Comparison of ENCODE assay signal across 1 cellular context in the genomic region with DNA sequence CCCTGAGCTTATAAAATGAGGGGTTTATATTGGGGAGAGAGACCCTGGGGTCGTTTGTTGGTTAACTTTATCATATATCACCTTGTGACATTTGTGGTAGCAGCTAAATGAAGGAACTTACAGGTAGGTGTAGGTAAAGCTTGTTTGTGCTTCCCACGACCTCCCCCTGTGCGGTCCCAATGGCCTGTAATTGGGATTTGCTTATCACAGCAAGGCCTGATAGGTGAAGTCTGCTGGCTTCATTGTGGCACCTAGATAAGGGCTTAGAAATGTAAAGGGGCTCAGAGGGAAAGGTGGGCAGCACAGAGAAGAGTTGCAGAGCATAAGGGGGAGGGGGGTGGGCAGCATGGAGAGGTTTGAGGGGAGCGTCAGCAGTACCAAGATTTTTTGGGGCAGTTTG.
A peak's percentile ranks its signal among the peaks of the same experiment; 100 is the strongest.
TF ChIP-seq lines count a peak whose summit lies in the region.

No MANE protein-coding gene starts in this region.

TF ChIP-seq in H1, 55 proteins besides CTCF, POLR2A, EP300 and RAD21:
- TF ChIP-seq FOSL1 (IDR thresholded peaks at IDR 0.05; ENCODE audit: insufficient read depth, low read depth, low read length) (no peak), KDM4A (IDR thresholded peaks at IDR 0.05; ENCODE audit: low read depth, low read length, severe bottlenecking) (no peak), EGR1 (IDR thresholded peaks at IDR 0.05; ENCODE audit: borderline replicate concordance, low read depth, low read length) (no peak), CTBP2 (IDR thresholded peaks at IDR 0.05; ENCODE audit: borderline replicate concordance, insufficient read depth, insufficient read length, low read length) (no peak), GABPA (IDR thresholded peaks at IDR 0.05; ENCODE audit: borderline replicate concordance, insufficient read depth, low read length) (no peak), NANOG (IDR thresholded peaks at IDR 0.05; ENCODE audit: insufficient read depth, low read depth, low read length, poor library complexity, severe bottlenecking) (peak; percentile 16)
